21 cellular contexts compared by ENCODE assay signal in the genomic region with DNA sequence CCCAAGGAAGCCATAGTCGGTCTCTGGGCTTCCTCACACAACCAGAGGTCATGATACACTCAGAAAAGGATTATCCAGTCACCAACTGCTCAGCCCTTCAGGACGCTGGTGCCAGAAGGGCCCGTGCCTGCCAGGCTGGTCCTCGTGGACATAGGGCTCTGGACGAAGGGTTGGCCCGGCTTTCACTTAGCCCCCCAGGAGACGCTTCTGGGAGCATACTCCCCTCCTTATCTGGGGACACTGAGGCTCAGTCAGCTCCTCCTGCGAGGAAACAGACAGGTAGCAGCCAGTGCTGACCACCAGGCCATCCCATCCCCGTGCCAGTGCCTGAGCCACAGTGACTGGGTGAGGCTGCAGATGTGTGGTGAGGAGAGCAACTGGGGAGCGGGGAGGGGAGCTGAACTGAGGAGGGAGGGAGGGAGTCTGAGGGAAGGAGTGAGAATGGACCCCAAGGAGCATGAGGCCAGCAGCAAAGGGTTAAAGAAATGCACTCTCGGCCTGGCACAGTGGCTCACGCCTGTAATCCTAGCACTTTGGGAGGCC. TPM values are rescaled to one million over a fixed set of nuclear protein-coding genes. Genes with fewer than 3 reads are reported as not detected.
"Had no signal": no experiment of that assay in that cellular context is flagged by ENCODE, and none has a peak within 500 bp of the region (broad histone marks: within the 10 kb centered on the region; RNA-seq: fewer than 3 reads in every experiment).

No MANE protein-coding gene starts in this region.

- H3K27ac Mint-ChIP-seq: natural killer cell; progenitor cell of endocrine pancreas; stimulated activated naive CD8-positive, alpha-beta T cell treated with anti-CD3 and anti-CD28 coated beads, Interleukin-15, Interleukin-2, amounts not matched to agents 100 ng/mL and 50 ng/mL, for 24 hours had no signal

- H3K36me3 Mint-ChIP-seq: immature natural killer cell, natural killer cell had no signal

- H3K4me3 ChIP-seq: esophagus squamous epithelium, gastroesophageal sphincter, pancreas, testis, tibial nerve, upper lobe of right lung, vagina had no signal

- H3K4me1 ChIP-seq: pancreas, testis, upper lobe of right lung had no signal

- H3K27ac ChIP-seq: esophagus squamous epithelium, gastroesophageal sphincter, pancreas, testis, tibial nerve, upper lobe of right lung, vagina had no signal

- H3K27me3 Mint-ChIP-seq: stimulated activated naive CD8-positive, alpha-beta T cell treated with anti-CD3 and anti-CD28 coated beads, Interleukin-15, Interleukin-2, amounts not matched to agents 100 ng/mL and 50 ng/mL, for 24 hours had no signal

- H3K4me3 Mint-ChIP-seq: dendritic cell treated with granulocyte-macrophage colony-stimulating factor and Interleukin-4, amounts not matched to agents 40 ng/mL and 50 ng/mL, for 4 days; immature natural killer cell; natural killer cell; neural crest cell; stimulated activated naive CD8-positive, alpha-beta T cell treated with anti-CD3 and anti-CD28 coated beads, Interleukin-15, Interleukin-2, amounts not matched to agents 100 ng/mL and 50 ng/mL, for 24 hours had no signal

- H3K27me3 ChIP-seq: testis, tibial nerve, upper lobe of right lung, vagina had no signal

- H3K36me3 ChIP-seq: esophagus squamous epithelium, gastroesophageal sphincter, pancreas, tibial nerve, upper lobe of right lung, vagina had no signal

- H3K9me3 Mint-ChIP-seq: dendritic cell treated with granulocyte-macrophage colony-stimulating factor and Interleukin-4, amounts not matched to agents 40 ng/mL and 50 ng/mL, for 4 days; immature natural killer cell; natural killer cell; neural crest cell; stimulated activated naive CD8-positive, alpha-beta T cell treated with anti-CD3 and anti-CD28 coated beads, Interleukin-15, Interleukin-2, amounts not matched to agents 100 ng/mL and 50 ng/mL, for 24 hours had no signal

- H3K9me3 ChIP-seq: esophagus squamous epithelium, gastroesophageal sphincter, pancreas, testis, tibial nerve, upper lobe of right lung, vagina had no signal

- ATAC-seq: left colon, left ventricle myocardium superior, natural killer cell, pancreas, right cardiac atrium, upper lobe of right lung had no signal

- DNase-seq: esophagus squamous epithelium; foreskin fibroblast; immature natural killer cell; left colon; left ventricle myocardium superior; mesendoderm; natural killer cell; right cardiac atrium; small intestine; stimulated activated CD4-positive, alpha-beta T cell treated with anti-CD3 and anti-CD28 coated beads, Interleukin-12 subunit alpha, Interleukin-12 subunit beta, amount 100 ng/mL, for 4 hours; testis; upper lobe of right lung had no signal

RNA-seq across cellular contexts. Expression of gene LAPTM5, which starts 17.9 kb away (rescaled TPM):
- total RNA-seq: progenitor cell of endocrine pancreas had no signal

RNA-seq across cellular contexts. Expression of gene MATN1, which starts 52.1 kb away (rescaled TPM):
- total RNA-seq: epithelial cell of proximal tubule, esophagus squamous epithelium, gastroesophageal sphincter, left colon, left ventricle myocardium superior, right cardiac atrium, tibial nerve, upper lobe of right lung had no signal
